33 cellular contexts compared by ENCODE assay signal in the genomic region with DNA sequence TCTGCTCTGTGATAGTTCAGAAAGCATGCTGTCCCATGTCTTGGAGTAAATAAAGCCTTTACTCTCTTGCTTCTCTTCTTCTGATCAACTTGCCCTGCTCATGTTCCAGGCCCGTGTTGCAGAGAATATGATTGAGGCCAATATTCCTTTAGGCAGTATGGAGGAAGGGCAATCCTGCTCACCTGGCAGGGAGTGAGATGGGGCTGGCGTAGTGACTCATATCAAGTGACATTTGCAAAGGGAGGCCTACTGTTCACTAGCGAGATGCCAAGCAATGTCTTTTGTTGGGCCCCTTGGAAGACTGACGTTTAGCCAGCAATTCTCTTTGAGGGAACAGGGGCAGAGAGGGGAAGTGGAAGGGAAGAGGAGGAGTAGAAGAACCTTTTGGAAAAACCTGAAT.
"Had no signal": no experiment of that assay in that cellular context is flagged by ENCODE, and none has a peak within 500 bp of the region (broad histone marks: within the 10 kb centered on the region; RNA-seq: fewer than 3 reads in every experiment).

No MANE protein-coding gene starts in this region.

- H3K27ac ChIP-seq: brain microvascular endothelial cell, coronary artery, dorsolateral prefrontal cortex, esophagus squamous epithelium, WERI-Rb-1 had no signal

- H3K27me3 Mint-ChIP-seq: activated CD8-positive, alpha-beta T cell treated with anti-CD3 and anti-CD28 coated beads for 36 hours; activated naive CD8-positive, alpha-beta T cell; activated T-helper 17 cell treated with anti-CD3 and anti-CD28 coated beads, Interleukin-2, amount 50 U/mL, for 72 hours had no signal

- H3K27ac Mint-ChIP-seq: activated B cell treated with CpG ODN at 0.5 μM for 24 hours; activated CD8-positive, alpha-beta T cell treated with anti-CD3 and anti-CD28 coated beads for 36 hours; activated naive CD8-positive, alpha-beta T cell; activated T-helper 17 cell treated with anti-CD3 and anti-CD28 coated beads, Interleukin-2, amount 50 U/mL, for 72 hours; endodermal cell; T-helper 17 cell; T-helper 2 cell treated with Interferon-gamma antibody and Interleukin-4, amounts not matched to agents 5 μg/mL and 100 μg/mL, for 36 hours had no signal

- DNase-seq: activated B cell treated with CpG ODN at 0.5 μM for 24 hours; activated CD4-positive, alpha-beta T cell treated with anti-CD3 and anti-CD28 coated beads for 48 hours; activated CD4-positive, alpha-beta T cell treated with anti-CD3 and anti-CD28 coated beads, Interleukin-2, amount 50 U/mL, for 1 hour; activated CD4-positive, alpha-beta T cell treated with anti-CD3 and anti-CD28 coated beads, Interleukin-2, amount 50 U/mL, for 48 hours; activated CD8-positive, alpha-beta memory T cell treated with anti-CD3 and anti-CD28 coated beads for 24 hours; activated CD8-positive, alpha-beta T cell treated with anti-CD3 and anti-CD28 coated beads for 36 hours; activated effector memory CD4-positive, alpha-beta T cell treated with Interleukin-2 at 50 U/mL for 16 hours; activated gamma-delta T cell treated with Interleukin-2 at 50 U/mL for 16 hours; activated naive CD4-positive, alpha-beta T cell treated with anti-CD3 and anti-CD28 coated beads, Interleukin-2, amount 50 U/mL, for 16 hours; activated naive CD4-positive, alpha-beta T cell treated with Interleukin-2 at 50 U/mL for 16 hours; activated T-cell treated with anti-CD3 and anti-CD28 coated beads, Interleukin-2, amount 50 U/mL, for 4 hours; anterior cingulate cortex; brain microvascular endothelial cell; dorsolateral prefrontal cortex; effector memory CD4-positive, alpha-beta T cell; endodermal cell; erythroblast; esophagus squamous epithelium; head of caudate nucleus; T-helper 1 cell; T-helper 17 cell; T1000; WERI-Rb-1 had no signal

- H3K4me1 Mint-ChIP-seq: activated B cell treated with CpG ODN at 0.5 μM for 24 hours; central memory CD8-positive, alpha-beta T cell had no signal

- H3K4me3 Mint-ChIP-seq: activated B cell treated with CpG ODN at 0.5 μM for 24 hours; activated CD8-positive, alpha-beta T cell treated with anti-CD3 and anti-CD28 coated beads for 36 hours; activated naive CD8-positive, alpha-beta T cell; activated T-cell treated with anti-CD3 and anti-CD28 coated beads, Interleukin-2, amount 50 U/mL, for 4 hours; activated T-helper 17 cell treated with anti-CD3 and anti-CD28 coated beads, Interleukin-2, amount 50 U/mL, for 72 hours; central memory CD8-positive, alpha-beta T cell; dendritic cell treated with granulocyte-macrophage colony-stimulating factor and Interleukin-4, amounts not matched to agents 40 ng/mL and 50 ng/mL, for 4 days; endodermal cell; T-helper 17 cell; T-helper 2 cell treated with Interferon-gamma antibody and Interleukin-4, amounts not matched to agents 5 μg/mL and 100 μg/mL, for 36 hours had no signal

- ATAC-seq: activated CD4-positive, CD25-positive, alpha-beta regulatory T cell treated with anti-CD3 and anti-CD28 coated beads, Interleukin-2, amount 50 U/mL, for 24 hours; activated CD8-positive, alpha-beta T cell treated with anti-CD3 and anti-CD28 coated beads for 36 hours; activated T-cell treated with anti-CD3 and anti-CD28 coated beads, Interleukin-2, amount 50 U/mL, for 4 hours; activated T-helper 17 cell treated with anti-CD3 and anti-CD28 coated beads, Interleukin-2, amount 50 U/mL, for 72 hours; T-helper 17 cell had no signal

- H3K36me3 ChIP-seq: brain microvascular endothelial cell, esophagus squamous epithelium, WERI-Rb-1 had no signal

- H3K27me3 ChIP-seq: brain microvascular endothelial cell, dorsolateral prefrontal cortex, esophagus squamous epithelium had no signal

- H3K4me3 ChIP-seq: coronary artery, dorsolateral prefrontal cortex, esophagus squamous epithelium had no signal

- FAIRE-seq: astrocyte, bronchial epithelial cell, frontal cortex had no signal
